ENCODE assay signal across 9 cellular contexts in the genomic region with DNA sequence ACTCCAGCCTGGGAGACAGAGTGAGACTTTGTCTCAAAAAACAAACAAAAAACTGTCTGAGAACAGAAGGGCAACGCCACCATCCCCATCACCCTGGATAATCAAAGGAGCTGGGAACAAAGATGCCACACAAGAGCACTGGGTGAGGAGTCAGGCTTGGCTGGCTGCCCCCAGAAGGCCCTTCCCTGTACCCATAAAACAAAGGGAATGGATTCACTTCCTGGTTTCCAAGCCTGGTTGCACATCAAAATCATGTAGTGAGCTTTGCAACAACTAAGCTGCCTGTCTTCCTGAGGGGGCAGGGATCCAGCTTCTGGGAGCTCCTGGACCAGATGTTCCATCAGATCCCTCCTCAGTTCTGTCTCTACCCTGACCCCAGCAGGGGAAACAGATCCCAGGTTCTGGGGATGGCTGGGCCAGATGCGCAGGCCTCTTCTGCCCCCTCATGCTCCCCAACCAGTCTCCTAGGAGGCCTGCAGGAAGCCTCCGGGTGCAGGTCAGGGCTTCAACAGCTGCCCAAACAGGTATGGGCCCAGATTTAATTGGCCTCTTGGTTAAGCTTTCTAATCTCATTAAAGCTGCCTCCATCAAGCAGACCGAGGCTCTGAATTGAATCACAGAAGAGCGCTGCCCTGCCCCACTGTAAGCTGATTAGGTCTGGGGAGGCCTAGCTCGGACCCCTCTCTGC.
DNase-seq lines count a peak whose midpoint lies in the region; ATAC-seq and TF ChIP-seq lines count a peak whose summit lies in the region.
"Had no signal": no experiment of that assay in that cellular context is flagged by ENCODE, and none has a peak within 500 bp of the region (broad histone marks: within the 10 kb centered on the region; RNA-seq: fewer than 3 reads in every experiment).

No MANE protein-coding gene starts in this region.

- POLR2A ChIA-PET in CD4-positive, alpha-beta memory T cell (lab: Charles Lee; ENCODE audit: partially characterized antibody), result no interaction called here

- no peaks in the 10 kb centered on the region for H3K9me3 ChIP-seq in CD4-positive, alpha-beta memory T cell (ENCODE audit: control insufficient read depth in 1 of 2, low read length in 2 of 2)

- intact Hi-C loops in CD4-positive, alpha-beta memory T cell (cut with micrococcal nuclease), result no loop called here

- no peaks in the 10 kb centered on the region for H3K27me3 Mint-ChIP-seq in progenitor cell of endocrine pancreas
- no peaks in the 10 kb centered on the region for H3K27me3 Mint-ChIP-seq in CD4-positive, alpha-beta memory T cell
- H3K27me3 Mint-ChIP-seq: activated naive CD4-positive, alpha-beta T cell treated with anti-CD3 and anti-CD28 coated beads, Interleukin-2, amount 10 ng/mL, durations not matched to agents 7 days and 5 days had no signal

- no peaks in the 10 kb centered on the region for H3K27me3 ChIP-seq in CD4-positive, alpha-beta memory T cell (ENCODE audit: insufficient read depth, low read length)

- ATAC-seq in GM21529 (IDR thresholded peaks at IDR 0.05; ENCODE audit: unreplicated experiment) (no peak), GM18520 (IDR thresholded peaks at IDR 0.05; ENCODE audit: unreplicated experiment) (no peak)

- H3K27ac Mint-ChIP-seq in progenitor cell of endocrine pancreas, result peak overlapping the region; percentile 26
- H3K27ac Mint-ChIP-seq in CD4-positive, alpha-beta memory T cell, result peak overlapping the region in 3 of 7 donors; percentile 15 to 62 (median 24)

- peak; percentile 70 for DNase-seq in D341Med (ENCODE audit: low spot score)
- peak; percentile 99 for DNase-seq in NCI-H82 treated with DMSO at 0.1 percent for 48 hours (lab: John Stamatoyannopoulos, UW; ENCODE audit: unreplicated experiment)
- DNase-seq in foreskin melanocyte, result peak; percentile 75
- DNase-seq in progenitor cell of endocrine pancreas (ENCODE audit: low spot score, unreplicated experiment), result no peak
- no peak for DNase-seq in CD4-positive, alpha-beta memory T cell
- no peak for DNase-seq in 8988T
- DNase-seq: activated naive CD4-positive, alpha-beta T cell treated with anti-CD3 and anti-CD28 coated beads, Interleukin-2, amount 10 ng/mL, durations not matched to agents 7 days and 5 days had no signal

- H3K4me1 Mint-ChIP-seq in progenitor cell of endocrine pancreas (ENCODE audit: low read depth), result peaks cover 47% of the 10 kb centered on the region
- H3K4me1 Mint-ChIP-seq in CD4-positive, alpha-beta memory T cell, result peaks cover 49 to 92% (median 68%) of the 10 kb centered on the region in 4 donors

- H3K4me1 ChIP-seq in CD4-positive, alpha-beta memory T cell (ENCODE audit: insufficient read depth, low read length), result peaks cover 38% of the 10 kb centered on the region

- H3K4me3 Mint-ChIP-seq in progenitor cell of endocrine pancreas (ENCODE audit: low read depth), result no peak overlapping the region
- no peak overlapping the region for H3K4me3 Mint-ChIP-seq in CD4-positive, alpha-beta memory T cell
- H3K4me3 Mint-ChIP-seq: activated naive CD4-positive, alpha-beta T cell treated with anti-CD3 and anti-CD28 coated beads, Interleukin-2, amount 10 ng/mL, durations not matched to agents 7 days and 5 days had no signal

- H3K36me3 Mint-ChIP-seq in progenitor cell of endocrine pancreas (ENCODE audit: insufficient read depth), result no peaks in the 10 kb centered on the region
- peaks cover 0 to 3% of the 10 kb centered on the region in 2 donors for H3K36me3 Mint-ChIP-seq in CD4-positive, alpha-beta memory T cell

- TF ChIP-seq CTCF in progenitor cell of endocrine pancreas (IDR thresholded peaks at IDR 0.05; ENCODE audit: unreplicated experiment), result no peak

- H3K27ac ChIP-seq in CD4-positive, alpha-beta memory T cell (ENCODE audit: low read depth, low read length), result no peak overlapping the region

- no peaks in the 10 kb centered on the region for H3K9me3 Mint-ChIP-seq in progenitor cell of endocrine pancreas (ENCODE audit: low read depth)
- H3K9me3 Mint-ChIP-seq in CD4-positive, alpha-beta memory T cell, result no peaks in the 10 kb centered on the region
- H3K9me3 Mint-ChIP-seq: activated naive CD4-positive, alpha-beta T cell treated with anti-CD3 and anti-CD28 coated beads, Interleukin-2, amount 10 ng/mL, durations not matched to agents 7 days and 5 days had no signal

- H3K36me3 ChIP-seq in CD4-positive, alpha-beta memory T cell (ENCODE audit: insufficient read depth, low read length), result no peaks in the 10 kb centered on the region

- H3K4me3 ChIP-seq in CD4-positive, alpha-beta memory T cell (ENCODE audit: low read length in 2 of 2), result no peak overlapping the region

- CTCF ChIA-PET in CD4-positive, alpha-beta memory T cell (lab: Charles Lee; ENCODE audit: partially characterized antibody), result interaction anchor here (0.6 kb wide), 1 partner anchor 191 kb away, joined by 3 read pairs; no protein-coding TSS in a partner anchor

Comparison
In these comparisons a context has a peak if more than half of its experiments do, and no peak if none do; other contexts are left out.
1. DNase-seq: peak in D341Med (single experiment), NCI-H82 treated with DMSO at 0.1 percent for 48 hours (single experiment) and foreskin melanocyte (single experiment); none in progenitor cell of endocrine pancreas (single experiment), CD4-positive, alpha-beta memory T cell (0 of 5) and 8988T (single experiment).